ENCODE assay signal across 14 cellular contexts in genomic region chr15:32701863-32702262, GRCh38. TPM values are rescaled to one million over a fixed set of nuclear protein-coding genes. Genes with fewer than 3 reads are reported as not detected.
"Had no signal": no experiment of that assay in that cellular context is flagged by ENCODE, and none has a peak within 500 bp of the region (broad histone marks: within the 10 kb centered on the region; RNA-seq: fewer than 3 reads in every experiment).

No MANE protein-coding gene starts in this region.

- ATAC-seq: left lobe of liver; naive thymus-derived CD4-positive, alpha-beta T cell; stimulated activated effector memory CD8-positive, alpha-beta T cell treated with anti-CD3 and anti-CD28 coated beads, Interleukin-12 subunit alpha, Interleukin-12 subunit beta, amount 100 ng/mL, for 72 hours had no signal

- H3K27ac ChIP-seq: breast epithelium, epithelial cell of prostate, parathyroid adenoma, sigmoid colon, thoracic aorta had no signal

- H3K9me3 ChIP-seq: breast epithelium, sigmoid colon, thoracic aorta had no signal

- H3K79me2 ChIP-seq: hepatocyte, parathyroid adenoma had no signal

- H3K9ac ChIP-seq: parathyroid adenoma had no signal

- DNase-seq: activated CD4-positive, alpha-beta T cell treated with anti-CD3 and anti-CD28 coated beads, Interleukin-2, amount 10 ng/mL, durations not matched to agents 7 days and 5 days; activated naive CD4-positive, alpha-beta T cell; activated naive CD8-positive, alpha-beta T cell treated with anti-CD3 and anti-CD28 coated beads, Interleukin-2, amount 10 ng/mL, durations not matched to agents 7 days and 5 days; effector memory CD4-positive, alpha-beta T cell; naive thymus-derived CD4-positive, alpha-beta T cell; sigmoid colon had no signal

- H2AFZ ChIP-seq: hepatocyte, parathyroid adenoma had no signal

- H3K36me3 ChIP-seq: breast epithelium, sigmoid colon, thoracic aorta had no signal

- H3K4me1 ChIP-seq: breast epithelium, parathyroid adenoma had no signal

- H3K27me3 ChIP-seq: breast epithelium, sigmoid colon had no signal

- H3K4me2 ChIP-seq: hepatocyte had no signal

- H3K4me3 ChIP-seq: breast epithelium, hepatocyte, sigmoid colon, thoracic aorta had no signal

RNA-seq across cellular contexts. Expression of gene GREM1, which starts 15.9 kb away (rescaled TPM):
- total RNA-seq: activated CD4-positive, alpha-beta T cell treated with anti-CD3 and anti-CD28 coated beads, Interleukin-2, amount 10 ng/mL, durations not matched to agents 7 days and 5 days; activated naive CD8-positive, alpha-beta T cell treated with anti-CD3 and anti-CD28 coated beads, Interleukin-2, amount 10 ng/mL, durations not matched to agents 7 days and 5 days; activated T-helper 1 cell treated with anti-CD3 and anti-CD28 coated beads, Interleukin-12 subunit alpha, Interleukin-12 subunit beta, Interleukin-2, Interleukin-4 antibody, amounts not matched to agents 30 ng/mL and 10 ng/mL and 1 ng/mL, durations not matched to agents 14 hours and 24 hours and 36 hours; naive thymus-derived CD4-positive, alpha-beta T cell had no signal
- polyA plus RNA-seq: naive thymus-derived CD4-positive, alpha-beta T cell had no signal
